In the genomic region with DNA sequence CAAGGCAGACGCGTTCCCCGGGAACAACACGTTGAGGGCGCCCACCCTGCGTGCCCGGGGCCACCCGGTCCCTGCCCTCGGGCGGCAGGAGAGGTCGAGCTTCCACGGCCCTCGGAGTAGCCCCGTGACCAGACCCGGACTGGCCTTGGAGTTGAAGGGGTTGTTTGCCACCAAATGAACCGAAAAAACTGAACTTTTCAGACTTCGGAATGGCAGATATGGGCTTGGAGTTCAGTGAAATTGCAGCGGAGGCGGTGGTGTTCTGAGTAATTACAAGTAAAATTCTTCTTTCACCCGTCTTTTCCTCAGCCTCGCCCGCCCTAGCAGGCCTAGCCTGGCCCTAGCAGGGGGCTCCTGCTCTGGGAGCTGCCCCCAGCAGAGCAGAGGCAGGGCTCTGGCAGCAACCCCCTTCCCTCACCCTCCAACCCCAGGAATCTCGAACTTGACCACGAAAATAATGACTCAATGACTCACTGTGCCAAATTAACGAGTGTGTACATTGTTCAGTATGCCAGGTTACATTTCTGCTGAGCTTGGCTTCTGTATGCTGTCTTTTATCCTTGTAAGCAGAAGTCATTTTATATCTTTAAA, we compare ENCODE assay signal across 8 cellular contexts. TPM values are rescaled to one million over a fixed set of nuclear protein-coding genes. Genes with fewer than 3 reads are reported as not detected.
DNase-seq lines count a peak whose midpoint lies in the region; ATAC-seq and TF ChIP-seq lines count a peak whose summit lies in the region.

No MANE protein-coding gene starts in this region.

- TF ChIP-seq CTCF in foreskin fibroblast (IDR thresholded peaks at IDR 0.05; ENCODE audit: low read depth, low read length) (no peak), retinal pigment epithelial cell (conservative IDR thresholded peaks at IDR 0.05; ENCODE audit: low read depth, low read length) (no peak)

- intact Hi-C loops in left cardiac atrium (cut with DNase I): no loop called here
- intact Hi-C loops in cardiac septum (cut with DNase I): no loop called here

- peak overlapping the region; percentile 13 to 32 for H3K4me3 ChIP-seq in foreskin fibroblast (ENCODE audit: low read depth in 1 of 2, low read length in 2 of 2)
- H3K4me3 ChIP-seq in retinal pigment epithelial cell (ENCODE audit: low read length): peak overlapping the region; percentile 52

- ATAC-seq in left cardiac atrium: peak; percentile 3
- ATAC-seq in HG03354 (IDR thresholded peaks at IDR 0.05; ENCODE audit: poor library complexity, severe bottlenecking, unreplicated experiment): no peak
- ATAC-seq in GM21786 (IDR thresholded peaks at IDR 0.05; ENCODE audit: unreplicated experiment): no peak

- DNase-seq in left cardiac atrium (no peak), cardiac septum (ENCODE audit: low spot score) (no peak), T1000 (lab: John Stamatoyannopoulos, UW) (peak; percentile 78), foreskin fibroblast (peak; percentile 58 to 80), retinal pigment epithelial cell (ENCODE audit: low read depth) (peak; percentile 75), NCI-H526 (lab: John Stamatoyannopoulos, UW) (no peak)

RNA-seq across cellular contexts. Expression of gene PAPLN, which starts 1.1 kb away (rescaled TPM):
- 1 to 10 TPM; 3.1 to 7.5 TPM for total RNA-seq in left cardiac atrium
- 1.3 TPM for total RNA-seq in cardiac septum

Comparison
In these comparisons a context has a peak if more than half of its experiments do, and no peak if none do; other contexts are left out.
1. ATAC-seq: peak in left cardiac atrium (2 of 2); none in HG03354 (single experiment) and GM21786 (single experiment).
2. DNase-seq: peak in T1000 (single experiment), foreskin fibroblast (2 of 2) and retinal pigment epithelial cell (single experiment); none in left cardiac atrium (single experiment), cardiac septum (single experiment) and NCI-H526 (0 of 2).